1 cellular context compared by ENCODE assay signal in genomic region chr10:32273326-32273725, GRCh38.
TF ChIP-seq lines count a peak whose summit lies in the region.

No MANE protein-coding gene starts in this region.

TF ChIP-seq in K562, 482 proteins besides CTCF, POLR2A, EP300 and RAD21 (continued from another document):
- TF ChIP-seq NKRF (IDR thresholded peaks at IDR 0.05; ENCODE audit: borderline replicate concordance) (no peak), FIP1L1 (IDR thresholded peaks at IDR 0.05; ENCODE audit: low read depth, low read length, poor library complexity, severe bottlenecking) (no peak), AFF4 (CRISPR knock-in tag; IDR thresholded peaks at IDR 0.05) (no peak), MYBL2 (IDR thresholded peaks at IDR 0.05; ENCODE audit: low read depth) (no peak), MYBL2 (CRISPR knock-in tag; IDR thresholded peaks at IDR 0.05; ENCODE audit: borderline replicate concordance) (no peak), DDX20 (tag; IDR thresholded peaks at IDR 0.05; ENCODE audit: low read depth) (no peak), ZNF3 (CRISPR knock-in tag; IDR thresholded peaks at IDR 0.05) (no peak), SREBF2 (CRISPR knock-in tag; IDR thresholded peaks at IDR 0.05) (no peak), ESRRB (CRISPR knock-in tag; IDR thresholded peaks at IDR 0.05; ENCODE audit: borderline replicate concordance) (no peak), ZNF197 (CRISPR knock-in tag; IDR thresholded peaks at IDR 0.05; ENCODE audit: low read depth) (no peak), SETDB1 (IDR thresholded peaks at IDR 0.05; ENCODE audit: low read length) (no peak), NUFIP1 (IDR thresholded peaks at IDR 0.05; ENCODE audit: partially characterized antibody) (no peak), ZC3H4 (CRISPR knock-in tag; IDR thresholded peaks at IDR 0.05; ENCODE audit: borderline replicate concordance) (no peak)
- TF ChIP-seq, protein P1, sequence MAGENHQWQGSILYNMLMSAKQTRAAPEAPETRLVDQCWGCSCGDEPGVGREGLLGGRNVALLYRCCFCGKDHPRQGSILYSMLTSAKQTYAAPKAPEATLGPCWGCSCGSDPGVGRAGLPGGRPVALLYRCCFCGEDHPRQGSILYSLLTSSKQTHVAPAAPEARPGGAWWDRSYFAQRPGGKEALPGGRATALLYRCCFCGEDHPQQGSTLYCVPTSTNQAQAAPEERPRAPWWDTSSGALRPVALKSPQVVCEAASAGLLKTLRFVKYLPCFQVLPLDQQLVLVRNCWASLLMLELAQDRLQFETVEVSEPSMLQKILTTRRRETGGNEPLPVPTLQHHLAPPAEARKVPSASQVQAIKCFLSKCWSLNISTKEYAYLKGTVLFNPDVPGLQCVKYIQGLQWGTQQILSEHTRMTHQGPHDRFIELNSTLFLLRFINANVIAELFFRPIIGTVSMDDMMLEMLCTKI (IDR thresholded peaks at IDR 0.05; ENCODE audit: partially characterized antibody): no peak
- TF ChIP-seq, protein P2, sequence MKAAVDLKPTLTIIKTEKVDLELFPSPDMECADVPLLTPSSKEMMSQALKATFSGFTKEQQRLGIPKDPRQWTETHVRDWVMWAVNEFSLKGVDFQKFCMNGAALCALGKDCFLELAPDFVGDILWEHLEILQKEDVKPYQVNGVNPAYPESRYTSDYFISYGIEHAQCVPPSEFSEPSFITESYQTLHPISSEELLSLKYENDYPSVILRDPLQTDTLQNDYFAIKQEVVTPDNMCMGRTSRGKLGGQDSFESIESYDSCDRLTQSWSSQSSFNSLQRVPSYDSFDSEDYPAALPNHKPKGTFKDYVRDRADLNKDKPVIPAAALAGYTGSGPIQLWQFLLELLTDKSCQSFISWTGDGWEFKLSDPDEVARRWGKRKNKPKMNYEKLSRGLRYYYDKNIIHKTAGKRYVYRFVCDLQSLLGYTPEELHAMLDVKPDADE (conservative IDR thresholded peaks at IDR 0.05; ENCODE audit: control insufficient read depth, low read depth, low read length): no peak
TF ChIP-seq in K562: peak in this region for 0.
